ENCODE assay signal across 6 cellular contexts in genomic region chr11:70798296-70798695, GRCh38.
"Had no signal": no experiment of that assay in that cellular context is flagged by ENCODE, and none has a peak within 500 bp of the region (broad histone marks: within the 10 kb centered on the region; RNA-seq: fewer than 3 reads in every experiment).

No MANE protein-coding gene starts in this region.

- DNase-seq: H9, HCEC 1CT had no signal

- FAIRE-seq: H1, H54, HTR-8/SVneo had no signal

- H2AFZ ChIP-seq: GM23338 had no signal

- H3K4me2 ChIP-seq: GM23338 had no signal

- ATAC-seq: GM23338 had no signal

- H3K4me3 ChIP-seq: GM23338 had no signal
